8 cellular contexts compared by ENCODE assay signal in genomic region chr10:31353574-31353973, GRCh38. TPM values are rescaled to one million over a fixed set of nuclear protein-coding genes. Genes with fewer than 3 reads are reported as not detected.
A peak's percentile ranks its signal among the peaks of the same experiment; 100 is the strongest.
DNase-seq lines count a peak whose midpoint lies in the region; ATAC-seq and TF ChIP-seq lines count a peak whose summit lies in the region.

No MANE protein-coding gene starts in this region.

- no peak for TF ChIP-seq CTCF in astrocyte of the spinal cord (IDR thresholded peaks at IDR 0.05; ENCODE audit: low read depth, low read length)

- DNase-seq in activated T-cell treated with anti-CD3 and anti-CD28 coated beads for 24 hours (ENCODE audit: low read depth), result peak; percentile 20
- no peak for DNase-seq in activated T-cell treated with anti-CD3 and anti-CD28 coated beads for 4 hours
- peak; percentile 21 for DNase-seq in HuH-7 (ENCODE audit: low spot score)
- peak; percentile 72 for DNase-seq in astrocyte of the spinal cord (ENCODE audit: low read depth, low spot score)
- DNase-seq in pulmonary artery endothelial cell (ENCODE audit: low read depth, low spot score), result peak; percentile 26
- DNase-seq in cardiac septum (ENCODE audit: low spot score), result no peak
- DNase-seq in cerebellar nuclear complex (lab: John Stamatoyannopoulos, UW), result no peak

- in situ Hi-C loops in astrocyte of the spinal cord (cut with HindIII; ENCODE audit: low sequenced_read_pairs), result no loop called here

- peak; percentile 80 for ATAC-seq in GM21737 (IDR thresholded peaks at IDR 0.05; ENCODE audit: unreplicated experiment)

- intact Hi-C loops in cardiac septum (cut with DNase I), result no loop called here

- H3K4me3 ChIP-seq in astrocyte of the spinal cord (ENCODE audit: low read depth, low read length), result no peak overlapping the region

RNA-seq across cellular contexts. Expression of gene ZEB1, which starts 34.6 kb away (rescaled TPM):
- total RNA-seq in pulmonary artery endothelial cell, result 121 and 168 TPM in 2 replicates
- total RNA-seq in cardiac septum, result 149 TPM

Comparison
In these comparisons a context has a peak if more than half of its experiments do, and no peak if none do; other contexts are left out.
1. DNase-seq: peak in activated T-cell treated with anti-CD3 and anti-CD28 coated beads for 24 hours (single experiment), HuH-7 (single experiment), astrocyte of the spinal cord (single experiment) and pulmonary artery endothelial cell (single experiment); none in activated T-cell treated with anti-CD3 and anti-CD28 coated beads for 4 hours (single experiment), cardiac septum (single experiment) and cerebellar nuclear complex (0 of 2).